In genomic region chr6:143823463-143824006, GRCh38 we compare ENCODE assay signal across 22 cellular contexts. TPM values are rescaled to one million over a fixed set of nuclear protein-coding genes. Genes with fewer than 3 reads are reported as not detected.
A peak's percentile ranks its signal among the peaks of the same experiment; 100 is the strongest.
DNase-seq lines count a peak whose midpoint lies in the region; ATAC-seq and TF ChIP-seq lines count a peak whose summit lies in the region.
"Had no signal": no experiment of that assay in that cellular context is flagged by ENCODE, and none has a peak within 500 bp of the region (broad histone marks: within the 10 kb centered on the region; RNA-seq: fewer than 3 reads in every experiment).

No MANE protein-coding gene starts in this region.

- no peaks in the 10 kb centered on the region for H3K9me3 Mint-ChIP-seq in activated T-helper 17 cell treated with anti-CD3 and anti-CD28 coated beads, Interleukin-2, amount 50 U/mL, for 72 hours
- H3K9me3 Mint-ChIP-seq in natural killer cell treated with Interleukin-12 subunit alpha and Interleukin-12 subunit beta and Interleukin-15 and Interleukin-18, amount 100 ng/mL, for 72 hours, result no peaks in the 10 kb centered on the region
- H3K9me3 Mint-ChIP-seq: activated B cell treated with CpG ODN at 0.5 μM for 24 hours; activated CD4-positive, alpha-beta memory T cell treated with anti-CD3 and anti-CD28 coated beads, Interleukin-2, amount 10 ng/mL, durations not matched to agents 7 days and 5 days; activated naive CD4-positive, alpha-beta T cell treated with anti-CD3 and anti-CD28 coated beads, Interleukin-2, amount 50 U/mL, for 24 hours; immature natural killer cell had no signal

- H3K4me3 ChIP-seq in HFF-Myc (replicated peaks; ENCODE audit: low read depth, low read length), result no peak overlapping the region
- H3K4me3 ChIP-seq: esophagus squamous epithelium, right lobe of liver had no signal

- peak overlapping the region; percentile 18 for H3K27ac ChIP-seq in epithelial cell of prostate
- H3K27ac ChIP-seq: esophagus squamous epithelium, right lobe of liver had no signal

- no peak for TF ChIP-seq CTCF in HFF-Myc (IDR thresholded peaks at IDR 0.05; ENCODE audit: low read depth, low read length, missing control alignments)

- ATAC-seq in activated T-helper 17 cell treated with anti-CD3 and anti-CD28 coated beads, Interleukin-2, amount 50 U/mL, for 72 hours (replicated peaks), result no peak
- ATAC-seq in natural killer cell treated with Interleukin-12 subunit alpha and Interleukin-12 subunit beta and Interleukin-15 and Interleukin-18, amount 100 ng/mL, for 72 hours, result no peak
- ATAC-seq in HG03457 (IDR thresholded peaks at IDR 0.05; ENCODE audit: unreplicated experiment), result no peak

- no peak overlapping the region for H3K4me3 Mint-ChIP-seq in activated T-helper 17 cell treated with anti-CD3 and anti-CD28 coated beads, Interleukin-2, amount 50 U/mL, for 72 hours
- no peak overlapping the region for H3K4me3 Mint-ChIP-seq in natural killer cell treated with Interleukin-12 subunit alpha and Interleukin-12 subunit beta and Interleukin-15 and Interleukin-18, amount 100 ng/mL, for 72 hours
- H3K4me3 Mint-ChIP-seq: activated B cell treated with CpG ODN at 0.5 μM for 24 hours; activated CD4-positive, alpha-beta memory T cell treated with anti-CD3 and anti-CD28 coated beads, Interleukin-2, amount 10 ng/mL, durations not matched to agents 7 days and 5 days; activated naive CD4-positive, alpha-beta T cell treated with anti-CD3 and anti-CD28 coated beads, Interleukin-2, amount 50 U/mL, for 24 hours; immature natural killer cell had no signal

- H3K36me3 Mint-ChIP-seq in activated T-helper 17 cell treated with anti-CD3 and anti-CD28 coated beads, Interleukin-2, amount 50 U/mL, for 72 hours (ENCODE audit: low read depth), result peaks cover 32% of the 10 kb centered on the region
- peaks cover 5% of the 10 kb centered on the region for H3K36me3 Mint-ChIP-seq in natural killer cell treated with Interleukin-12 subunit alpha and Interleukin-12 subunit beta and Interleukin-15 and Interleukin-18, amount 100 ng/mL, for 72 hours

- H3K4me1 Mint-ChIP-seq in activated T-helper 17 cell treated with anti-CD3 and anti-CD28 coated beads, Interleukin-2, amount 50 U/mL, for 72 hours, result no peaks in the 10 kb centered on the region
- no peaks in the 10 kb centered on the region for H3K4me1 Mint-ChIP-seq in natural killer cell treated with Interleukin-12 subunit alpha and Interleukin-12 subunit beta and Interleukin-15 and Interleukin-18, amount 100 ng/mL, for 72 hours (ENCODE audit: low read depth in 2 of 2)
- H3K4me1 Mint-ChIP-seq: activated B cell treated with CpG ODN at 0.5 μM for 24 hours; activated CD4-positive, alpha-beta memory T cell treated with anti-CD3 and anti-CD28 coated beads, Interleukin-2, amount 10 ng/mL, durations not matched to agents 7 days and 5 days; activated naive CD4-positive, alpha-beta T cell treated with anti-CD3 and anti-CD28 coated beads, Interleukin-2, amount 50 U/mL, for 24 hours; immature natural killer cell had no signal

- DNase-seq in HFF-Myc (ENCODE audit: extremely low read depth, low read depth) (peak; percentile 25), epithelial cell of prostate (ENCODE audit: low read depth, low spot score) (peak; percentile 2), pulmonary artery endothelial cell (ENCODE audit: low read depth, low spot score) (peak; percentile 76), HuH-7 (ENCODE audit: low spot score) (no peak)
- no peak for DNase-seq in natural killer cell treated with Interleukin-12 subunit alpha and Interleukin-12 subunit beta and Interleukin-15 and Interleukin-18, amount 100 ng/mL, for 72 hours (ENCODE audit: low spot score)
- DNase-seq: activated B cell treated with CpG ODN at 0.5 μM for 24 hours; activated CD4-positive, alpha-beta memory T cell treated with anti-CD3 and anti-CD28 coated beads, Interleukin-2, amount 10 ng/mL, durations not matched to agents 7 days and 5 days; activated T-cell treated with anti-CD3 and anti-CD28 coated beads, Interleukin-2, amount 50 U/mL, for 1 hour; AML-193; Caco-2; esophagus squamous epithelium; GOT3; head of caudate nucleus; immature natural killer cell; NCI-H82; right lobe of liver; stimulated activated CD4-positive, alpha-beta T cell treated with anti-CD3 and anti-CD28 coated beads, Interleukin-15, amount 100 ng/mL, for 24 hours had no signal

- H3K27ac Mint-ChIP-seq in activated T-helper 17 cell treated with anti-CD3 and anti-CD28 coated beads, Interleukin-2, amount 50 U/mL, for 72 hours, result peak overlapping the region; percentile 21
- H3K27ac Mint-ChIP-seq in natural killer cell treated with Interleukin-12 subunit alpha and Interleukin-12 subunit beta and Interleukin-15 and Interleukin-18, amount 100 ng/mL, for 72 hours, result no peak overlapping the region
- H3K27ac Mint-ChIP-seq: activated B cell treated with CpG ODN at 0.5 μM for 24 hours; activated CD4-positive, alpha-beta memory T cell treated with anti-CD3 and anti-CD28 coated beads, Interleukin-2, amount 10 ng/mL, durations not matched to agents 7 days and 5 days; activated naive CD4-positive, alpha-beta T cell treated with anti-CD3 and anti-CD28 coated beads, Interleukin-2, amount 50 U/mL, for 24 hours; immature natural killer cell had no signal

- H3K27me3 Mint-ChIP-seq in activated T-helper 17 cell treated with anti-CD3 and anti-CD28 coated beads, Interleukin-2, amount 50 U/mL, for 72 hours, result no peaks in the 10 kb centered on the region
- H3K27me3 Mint-ChIP-seq in natural killer cell treated with Interleukin-12 subunit alpha and Interleukin-12 subunit beta and Interleukin-15 and Interleukin-18, amount 100 ng/mL, for 72 hours, result no peaks in the 10 kb centered on the region
- H3K27me3 Mint-ChIP-seq: activated B cell treated with CpG ODN at 0.5 μM for 24 hours; activated CD4-positive, alpha-beta memory T cell treated with anti-CD3 and anti-CD28 coated beads, Interleukin-2, amount 10 ng/mL, durations not matched to agents 7 days and 5 days; activated naive CD4-positive, alpha-beta T cell treated with anti-CD3 and anti-CD28 coated beads, Interleukin-2, amount 50 U/mL, for 24 hours had no signal

RNA-seq across cellular contexts. Expression of gene LTV1, which starts 19.6 kb away (rescaled TPM):
- 10 to 100 TPM; 16.6 to 40.3 TPM for total RNA-seq in activated T-helper 17 cell treated with anti-CD3 and anti-CD28 coated beads, Interleukin-2, amount 50 U/mL, for 72 hours
- 27.2 and 30.8 TPM in 2 replicates for total RNA-seq in pulmonary artery endothelial cell
- 10 to 100 TPM; 33.3 to 43.1 TPM for total RNA-seq in natural killer cell treated with Interleukin-12 subunit alpha and Interleukin-12 subunit beta and Interleukin-15 and Interleukin-18, amount 100 ng/mL, for 72 hours

RNA-seq across cellular contexts. Expression of gene ZC2HC1B, which starts 40.7 kb away (rescaled TPM):
- total RNA-seq in activated T-helper 17 cell treated with anti-CD3 and anti-CD28 coated beads, Interleukin-2, amount 50 U/mL, for 72 hours, result not detected
- not detected in 2 replicates for total RNA-seq in pulmonary artery endothelial cell
- total RNA-seq in natural killer cell treated with Interleukin-12 subunit alpha and Interleukin-12 subunit beta and Interleukin-15 and Interleukin-18, amount 100 ng/mL, for 72 hours, result not detected
- total RNA-seq: activated CD4-positive, alpha-beta memory T cell treated with anti-CD3 and anti-CD28 coated beads, Interleukin-2, amount 10 ng/mL, durations not matched to agents 7 days and 5 days; Caco-2; esophagus squamous epithelium; osteoblast; right lobe of liver; temporal lobe had no signal

Comparison
In these comparisons a context has a peak if more than half of its experiments do, and no peak if none do; other contexts are left out.
1. DNase-seq: peak in HFF-Myc (single experiment), epithelial cell of prostate (single experiment) and pulmonary artery endothelial cell (single experiment); none in natural killer cell treated with Interleukin-12 subunit alpha and Interleukin-12 subunit beta and Interleukin-15 and Interleukin-18, amount 100 ng/mL, for 72 hours (single experiment) and HuH-7 (single experiment).